Comparison of ENCODE assay signal across 28 cellular contexts in genomic region chrX:130443883-130444282, GRCh38. TPM values are rescaled to one million over a fixed set of nuclear protein-coding genes. Genes with fewer than 3 reads are reported as not detected.
"Had no signal": no experiment of that assay in that cellular context is flagged by ENCODE, and none has a peak within 500 bp of the region (broad histone marks: within the 10 kb centered on the region; RNA-seq: fewer than 3 reads in every experiment).

No MANE protein-coding gene starts in this region.

- DNase-seq: islet precursor cell; left cardiac atrium; left lung; lower lobe of right lung; mammary epithelial cell; mesenchymal stem cell; naive thymus-derived CD8-positive, alpha-beta T cell; nucleus accumbens; psoas muscle; right cardiac atrium; sigmoid colon; small intestine; spleen; stimulated activated naive B cell treated with anti-CD40 and anti-IgM and Interleukin-4, amounts not matched to agents 10 μg/mL and 1 μg/mL and 100 μg/mL, for 72 hours; stimulated activated naive CD8-positive, alpha-beta T cell treated with anti-CD3 and anti-CD28 coated beads, Interleukin-15, Interleukin-2, amounts not matched to agents 100 U/mL and 50 U/mL, for 24 hours; stomach; testis; thyroid gland; transverse colon; upper lobe of left lung had no signal

- H3K36me3 ChIP-seq: left lung, lower lobe of right lung, sigmoid colon, spleen, stomach, thyroid gland, transverse colon, upper lobe of left lung, vagina had no signal

- ATAC-seq: left cardiac atrium; left lung; lower lobe of right lung; naive thymus-derived CD8-positive, alpha-beta T cell; psoas muscle; right cardiac atrium; stimulated activated naive B cell treated with anti-CD40 and anti-IgM and Interleukin-4, amounts not matched to agents 10 μg/mL and 1 μg/mL and 100 μg/mL, for 72 hours; stimulated activated naive CD8-positive, alpha-beta T cell treated with anti-CD3 and anti-CD28 coated beads, Interleukin-15, Interleukin-2, amounts not matched to agents 100 U/mL and 50 U/mL, for 24 hours had no signal

- H3K27me3 ChIP-seq: hepatocyte, left lung, sigmoid colon, spleen, stomach, testis, thyroid gland, transverse colon, upper lobe of left lung, vagina had no signal

- H3K4me3 ChIP-seq: hepatocyte, left lung, lower lobe of right lung, psoas muscle, sigmoid colon, spleen, stomach, testis, thyroid gland, transverse colon, upper lobe of left lung, vagina had no signal

- FAIRE-seq: small intestine had no signal

RNA-seq across cellular contexts. Expression of gene GPR119, which starts 58.4 kb away (rescaled TPM):
- total RNA-seq: kidney epithelial cell; left cardiac atrium; left lung; lower lobe of right lung; mammary epithelial cell; mucosa of gallbladder; naive thymus-derived CD8-positive, alpha-beta T cell; neural crest cell; osteoblast; posterior vena cava; psoas muscle; right cardiac atrium; sigmoid colon; spleen; thyroid gland; transverse colon; upper lobe of left lung; urinary bladder; vagina had no signal
